ENCODE assay signal across 8 cellular contexts in genomic region chr2:236569593-236569973, GRCh38. TPM values are rescaled to one million over a fixed set of nuclear protein-coding genes. Genes with fewer than 3 reads are reported as not detected.
DNase-seq lines count a peak whose midpoint lies in the region; ATAC-seq and TF ChIP-seq lines count a peak whose summit lies in the region.

Gene ACKR3, plus strand, starts transcription at chr2:236569825. Its CDS starts 10,641 bp downstream, at chr2:236580466.

- TF ChIP-seq CTCF in Caco-2 (IDR thresholded peaks at IDR 0.05; ENCODE audit: insufficient read depth in 1 of 2, low read depth in 1 of 2, low read length in 1 of 2, severe bottlenecking in 1 of 2, unreplicated experiment in 1 of 2) = peak in 1 of 2 experiments; percentile 47
- TF ChIP-seq CTCF in HL-60 (IDR thresholded peaks at IDR 0.05; ENCODE audit: insufficient read depth, low read length) = peak; percentile 21
- TF ChIP-seq CTCF in osteoblast (IDR thresholded peaks at IDR 0.05; ENCODE audit: extremely low read depth, low read depth, low read length) = peak; percentile 42
- TF ChIP-seq CTCF in thoracic aorta (IDR thresholded peaks at IDR 0.05) = peak; percentile 35

- peak within 1 kb of the TSS; percentile 76 for H3K4me2 ChIP-seq in osteoblast (ENCODE audit: insufficient read depth, low read length)

- no peaks in the 10 kb centered on the region for H3K36me3 Mint-ChIP-seq in Caco-2 (ENCODE audit: insufficient read depth, unreplicated experiment)

- no peak within 1 kb of the TSS for H3K27ac Mint-ChIP-seq in Caco-2 (ENCODE audit: unreplicated experiment)

- peak; percentile 79 for ATAC-seq in GM19467 (IDR thresholded peaks at IDR 0.05; ENCODE audit: unreplicated experiment)
- peak; percentile 82 for ATAC-seq in thoracic aorta (ENCODE audit: insufficient number of reproducible peaks, low FRiP score, low read depth)

- H3K4me3 Mint-ChIP-seq in Caco-2 (ENCODE audit: unreplicated experiment) = peak within 1 kb of the TSS; percentile 75

- H3K4me3 ChIP-seq in Caco-2 (ENCODE audit: low read depth, low read length) = peak within 1 kb of the TSS; percentile 40
- no peak within 1 kb of the TSS; the same call in 1 of the 2 replicates for H3K4me3 ChIP-seq in HL-60 (replicated peaks; ENCODE audit: insufficient read depth, low read length)
- peak within 1 kb of the TSS; percentile 50 for H3K4me3 ChIP-seq in osteoblast (ENCODE audit: insufficient read depth, low read length)
- peak within 1 kb of the TSS; percentile 75 for H3K4me3 ChIP-seq in thoracic aorta

- no peaks in the 10 kb centered on the region for H3K4me1 Mint-ChIP-seq in Caco-2 (ENCODE audit: low read depth, unreplicated experiment)

- H3K27me3 ChIP-seq in Caco-2 (replicated peaks; ENCODE audit: control insufficient read depth, insufficient read depth, low read length) (no peaks in the 10 kb centered on the region), HL-60 (ENCODE audit: insufficient read depth, poor library complexity, severe bottlenecking) (peaks cover 38% of the 10 kb centered on the region), osteoblast (ENCODE audit: insufficient read depth, low read length) (peaks cover 68% of the 10 kb centered on the region), thoracic aorta (replicated peaks; ENCODE audit: insufficient read depth) (no peaks in the 10 kb centered on the region)

- POLR2A ChIA-PET in Caco-2 (lab: Charles Lee) = no interaction called here

- BruUV-seq in Caco-2 (replicated peaks; lab: Mats Ljungman, UMichigan) = no TSS peak

- peaks cover 20% of the 10 kb centered on the region; the same call in 1 of the 2 replicates for H3K4me1 ChIP-seq in Caco-2
- H3K4me1 ChIP-seq in osteoblast (ENCODE audit: insufficient read depth, low read length) = peaks cover 6% of the 10 kb centered on the region
- peaks cover 29 to 62% of the 10 kb centered on the region in 2 donors for H3K4me1 ChIP-seq in thoracic aorta (ENCODE audit: control insufficient read depth in 1 of 2, low read depth in 2 of 2)

- no peak within 1 kb of the TSS for H2AFZ ChIP-seq in osteoblast (ENCODE audit: low read length)

- DNase-seq in Caco-2 = peak; percentile 66 to 67
- DNase-seq in HL-60 (ENCODE audit: low read depth in 1 of 2, low spot score in 1 of 2) = peak in 1 of 2 experiments; percentile 14
- DNase-seq in RPMI7951 (ENCODE audit: low read depth) = peak; percentile 85
- DNase-seq in activated naive CD4-positive, alpha-beta T cell treated with Interleukin-2 at 50 U/mL for 16 hours = peak; percentile 59
- no peak for DNase-seq in glomerular endothelial cell (ENCODE audit: extremely low read depth, low read depth, low spot score)
- DNase-seq in osteoblast (ENCODE audit: insufficient read length, low spot score, missing footprints) = peak; percentile 92
- DNase-seq in thoracic aorta (ENCODE audit: low spot score) = peak; percentile 62

- intact Hi-C loops in Caco-2 (cut with micrococcal nuclease; ENCODE audit: unreplicated experiment) = loop anchor here (1.0 to 5.0 kb wide), 4 partner anchors 56 to 458 kb away; no protein-coding TSS in a partner anchor

- no peaks in the 10 kb centered on the region for H3K79me2 ChIP-seq in osteoblast (ENCODE audit: insufficient read depth, low read length)

- H4K20me1 ChIP-seq in osteoblast (ENCODE audit: insufficient read depth, low read length) = no peaks in the 10 kb centered on the region

- H3K9me3 ChIP-seq in Caco-2 = no peaks in the 10 kb centered on the region
- H3K9me3 ChIP-seq in osteoblast (ENCODE audit: low read depth, low read length) = no peaks in the 10 kb centered on the region
- H3K9me3 ChIP-seq in thoracic aorta = no peaks in the 10 kb centered on the region

- no peaks in the 10 kb centered on the region for H3K36me3 ChIP-seq in Caco-2 (ENCODE audit: control insufficient read depth, insufficient read depth, low read length)
- H3K36me3 ChIP-seq in osteoblast (ENCODE audit: insufficient read depth, low read length) = no peaks in the 10 kb centered on the region
- H3K36me3 ChIP-seq in thoracic aorta = no peaks in the 10 kb centered on the region

- H3K27me3 Mint-ChIP-seq in Caco-2 (ENCODE audit: insufficient read depth, unreplicated experiment) = no peaks in the 10 kb centered on the region

- CTCF ChIA-PET in Caco-2 (lab: Charles Lee) = interaction anchor here (0.5 to 3.1 kb wide), 8 partner anchors 13 to 498 kb away, joined by 3 to 22 read pairs (median 3); no protein-coding TSS in a partner anchor

- H3K27ac ChIP-seq in HL-60 (replicated peaks) (no peak within 1 kb of the TSS), osteoblast (ENCODE audit: low read depth, low read length) (no peak within 1 kb of the TSS), thoracic aorta (peak within 1 kb of the TSS; percentile 91 to 97)

- H3K9me3 Mint-ChIP-seq in Caco-2 (ENCODE audit: unreplicated experiment) = no peaks in the 10 kb centered on the region

RNA-seq across cellular contexts. Expression of gene ACKR3, which starts in this region (rescaled TPM):
- total RNA-seq in Caco-2 (2022) (3.2 and 3.9 TPM in 2 replicates), glomerular endothelial cell (3.6 and 36.8 TPM in 2 replicates), osteoblast (18.8 and 26.8 TPM in 2 replicates), thoracic aorta (10 to 100 TPM; 68.8 to 68.9 TPM)
- 14.2 and 24.0 TPM in 2 replicates for total RNA-seq in RPMI7951 (2014; rRNA removed; shearing (Covaris generic))

Comparison
In these comparisons a context has a peak if more than half of its experiments do, and no peak if none do; other contexts are left out.
1. H3K27ac ChIP-seq: peak in thoracic aorta (2 of 2); none in HL-60 (single experiment) and osteoblast (single experiment).